ENCODE assay signal across 8 cellular contexts in the genomic region with DNA sequence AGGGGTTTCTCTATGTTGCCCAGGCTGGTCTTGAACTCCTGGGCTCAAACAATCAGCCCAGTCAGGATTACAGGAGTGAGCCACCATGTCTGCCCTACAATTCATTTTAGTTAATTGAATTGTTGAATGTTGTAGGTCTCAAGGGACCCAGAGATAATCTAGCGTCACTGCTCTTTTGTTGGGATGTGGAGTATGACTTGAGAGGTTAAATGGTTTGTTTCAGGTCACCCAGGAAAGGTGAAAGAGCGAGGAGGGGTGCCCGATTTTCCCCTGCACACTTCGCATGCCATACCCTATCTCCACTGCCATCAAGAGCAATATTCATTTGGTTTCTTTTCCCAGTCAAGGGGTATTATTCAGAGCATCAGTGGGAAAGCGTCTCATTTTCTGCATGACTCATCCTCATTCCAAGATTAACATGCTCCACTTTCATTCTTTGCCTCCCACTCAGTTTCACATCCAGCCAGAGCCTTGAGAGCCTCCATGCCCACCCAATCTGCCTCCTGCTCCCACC.
DNase-seq lines count a peak whose midpoint lies in the region; ATAC-seq and TF ChIP-seq lines count a peak whose summit lies in the region.

No MANE protein-coding gene starts in this region.

- peaks cover 18% of the 10 kb centered on the region for H3K4me1 Mint-ChIP-seq in nephron

- peaks cover 4% of the 10 kb centered on the region for H3K27me3 Mint-ChIP-seq in nephron (ENCODE audit: low read depth)

- H3K9me3 Mint-ChIP-seq in nephron = no peaks in the 10 kb centered on the region

- peak overlapping the region in 2 of 3 experiments; percentile 45 to 70 for H3K27ac Mint-ChIP-seq in nephron

- H3K36me3 Mint-ChIP-seq in nephron (ENCODE audit: low read depth) = no peaks in the 10 kb centered on the region

- H3K4me3 Mint-ChIP-seq in nephron = peak overlapping the region in 1 of 3 experiments; percentile 2

- DNase-seq in COLO829 (ENCODE audit: low spot score) (peak; percentile 98), NCI-H69 (lab: John Stamatoyannopoulos, UW) (peak; percentile 50), dedifferentiated amniotic fluid mesenchymal stem cell (ENCODE audit: extremely low spot score) (peak; percentile 91), middle frontal gyrus (ENCODE audit: extremely low spot score, low spot score) (no peak), GF-D8 (lab: John Stamatoyannopoulos, UW) (no peak)

- no peak for ATAC-seq in GM18511 (IDR thresholded peaks at IDR 0.05; ENCODE audit: unreplicated experiment)
- ATAC-seq in GM18519 (IDR thresholded peaks at IDR 0.05; ENCODE audit: low FRiP score, unreplicated experiment) = no peak

- no peak for TF ChIP-seq CTCF in nephron (IDR thresholded peaks at IDR 0.05; ENCODE audit: unreplicated experiment in 3 of 3)

Comparison
In these comparisons a context has a peak if more than half of its experiments do, and no peak if none do; other contexts are left out.
1. DNase-seq: peak in COLO829 (single experiment), NCI-H69 (single experiment) and dedifferentiated amniotic fluid mesenchymal stem cell (single experiment); none in middle frontal gyrus (single experiment) and GF-D8 (single experiment).